Comparison of ENCODE assay signal across 8 cellular contexts in the genomic region with DNA sequence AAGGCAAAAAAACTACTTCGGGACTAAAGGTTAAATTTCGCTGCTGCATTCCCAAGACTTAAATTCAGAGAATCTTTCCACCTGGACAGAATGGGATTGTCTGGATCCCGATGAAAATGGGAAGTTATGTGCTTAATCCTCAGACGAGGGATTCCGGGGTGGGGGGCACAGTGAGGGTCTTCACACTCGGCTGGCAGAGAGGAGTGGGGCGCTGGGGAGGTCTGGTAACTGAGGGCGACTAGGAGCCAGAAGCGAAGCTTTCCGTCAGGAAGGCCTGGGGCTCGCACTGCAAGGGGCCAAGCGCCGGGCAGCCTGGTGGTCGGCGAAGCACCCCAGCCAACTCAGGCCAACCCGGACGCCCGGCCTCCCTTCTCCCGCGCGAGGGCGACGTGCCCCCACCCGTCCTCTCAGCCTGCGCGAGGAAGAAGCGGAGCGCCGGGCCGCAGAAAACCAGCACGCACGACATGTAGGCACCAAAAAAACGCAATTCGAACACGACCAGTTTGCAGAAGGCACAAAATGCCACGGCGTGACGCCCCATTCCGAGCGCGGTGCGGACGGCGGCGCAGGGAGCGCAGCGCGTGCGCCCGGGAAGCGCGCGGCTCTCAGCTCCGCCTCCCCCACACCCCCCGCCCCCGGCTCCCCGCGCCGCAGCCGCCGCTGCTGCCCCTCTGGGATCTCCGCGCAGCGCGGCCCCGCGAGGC.
DNase-seq lines count a peak whose midpoint lies in the region; ATAC-seq, FAIRE-seq and TF ChIP-seq lines count a peak whose summit lies in the region.

No MANE protein-coding gene starts in this region.

- peaks cover 8% of the 10 kb centered on the region for H3K9me3 Mint-ChIP-seq in activated naive CD8-positive, alpha-beta T cell treated with anti-CD3 and anti-CD28 coated beads for 36 hours

- FAIRE-seq in frontal cortex (lab: Jason Lieb, UNC) = no peak

- H3K36me3 ChIP-seq in HAP-1 (replicated peaks) (no peaks in the 10 kb centered on the region; the same call in 1 of the 2 replicates), heart left ventricle (no peaks in the 10 kb centered on the region), prostate gland (no peaks in the 10 kb centered on the region)

- peak overlapping the region; percentile 99 for H3K27ac Mint-ChIP-seq in activated naive CD8-positive, alpha-beta T cell treated with anti-CD3 and anti-CD28 coated beads for 36 hours

- DNase-seq in stimulated activated CD4-positive, alpha-beta T cell treated with anti-CD3 and anti-CD28 coated beads, Interleukin-2, amount 100 ng/mL, for 4 hours (ENCODE audit: low read depth) = peak; percentile 6
- DNase-seq in stimulated activated CD4-positive, alpha-beta T cell treated with anti-CD3 and anti-CD28 coated beads, Interleukin-4, amount 100 ng/mL, for 24 hours = no peak
- DNase-seq in HAP-1 (ENCODE audit: low spot score in 2 of 2) = no peak
- DNase-seq in activated naive CD8-positive, alpha-beta T cell treated with anti-CD3 and anti-CD28 coated beads for 36 hours = no peak
- peak in 1 of 5 donors; percentile 77 for DNase-seq in heart left ventricle
- peak; percentile 35 for DNase-seq in prostate gland (ENCODE audit: low spot score)
- no peak for DNase-seq in frontal cortex (ENCODE audit: low spot score in 2 of 2)

- intact Hi-C loops in heart left ventricle (cut with DNase I) (loop anchor here (1.0 to 10.0 kb wide), 12 partner anchors 58 to 190 kb away; a partner anchor contains a TSS), prostate gland (cut with DNase I) (loop anchor here (5.0 kb wide), 1 partner anchor 190 kb away; a partner anchor contains a TSS)

- peaks cover 33% of the 10 kb centered on the region for H3K4me1 ChIP-seq in HAP-1
- H3K4me1 ChIP-seq in heart left ventricle = peaks cover 0 to 18% (median 11%) of the 10 kb centered on the region in 12 donors
- H3K4me1 ChIP-seq in prostate gland (replicated peaks) = no peaks in the 10 kb centered on the region

- peak; percentile 35 to 92 (median 64) for ATAC-seq in heart left ventricle

- H3K4me3 ChIP-seq in HAP-1 (peak overlapping the region; percentile 69), heart left ventricle (peak overlapping the region; percentile 66 to 95 (median 82)), prostate gland (peak overlapping the region; percentile 70 to 84)

- peaks cover 47% of the 10 kb centered on the region for H3K4me1 Mint-ChIP-seq in activated naive CD8-positive, alpha-beta T cell treated with anti-CD3 and anti-CD28 coated beads for 36 hours

- H3K27me3 ChIP-seq in HAP-1 (ENCODE audit: low read depth) (no peaks in the 10 kb centered on the region), heart left ventricle (no peaks in the 10 kb centered on the region), prostate gland (replicated peaks; ENCODE audit: insufficient read depth) (no peaks in the 10 kb centered on the region)

- peak overlapping the region; percentile 68 to 95 (median 88) for H3K27ac ChIP-seq in heart left ventricle
- H3K27ac ChIP-seq in prostate gland = peak overlapping the region; percentile 80 to 81

- H3K36me3 Mint-ChIP-seq in activated naive CD8-positive, alpha-beta T cell treated with anti-CD3 and anti-CD28 coated beads for 36 hours = peaks cover 25% of the 10 kb centered on the region

- TF ChIP-seq POLR2A in heart left ventricle (IDR thresholded peaks at IDR 0.05) (peak in 1 of 2 donors; percentile 16), prostate gland (IDR thresholded peaks at IDR 0.05) (no peak)

- H3K9me3 ChIP-seq in HAP-1 (peaks cover 5% of the 10 kb centered on the region; the same call in 1 of the 2 replicates), heart left ventricle (no peaks in the 10 kb centered on the region), prostate gland (no peaks in the 10 kb centered on the region)

- peak overlapping the region; percentile 94 for H3K4me3 Mint-ChIP-seq in activated naive CD8-positive, alpha-beta T cell treated with anti-CD3 and anti-CD28 coated beads for 36 hours

- peak; percentile 27; the same call in 1 of the 2 replicates for TF ChIP-seq CTCF in LNCAP (IDR thresholded peaks at IDR 0.05)
- peak in 6 of 12 donors; percentile 17 to 57 (median 44) for TF ChIP-seq CTCF in heart left ventricle (IDR thresholded peaks at IDR 0.05)
- peak in 2 of 4 experiments; percentile 9 to 12 for TF ChIP-seq CTCF in prostate gland (IDR thresholded peaks at IDR 0.05)

- no peaks in the 10 kb centered on the region for H3K27me3 Mint-ChIP-seq in activated naive CD8-positive, alpha-beta T cell treated with anti-CD3 and anti-CD28 coated beads for 36 hours

- WGBS in heart left ventricle, 4 donors = 0 to 1% (median 1%) methylated on average over 15 to 64 of the region's 67 CpGs
- WGBS in prostate gland = under 1% methylated on average over 51 of the region's 67 CpGs

- in situ Hi-C loops in HAP-1 (cut with MboI; ENCODE audit: low sequenced_read_pairs) = no loop called here

Comparison
In these comparisons a context has a peak if more than half of its experiments do, and no peak if none do; other contexts are left out.
1. DNase-seq: peak in stimulated activated CD4-positive, alpha-beta T cell treated with anti-CD3 and anti-CD28 coated beads, Interleukin-2, amount 100 ng/mL, for 4 hours (single experiment) and prostate gland (single experiment); none in stimulated activated CD4-positive, alpha-beta T cell treated with anti-CD3 and anti-CD28 coated beads, Interleukin-4, amount 100 ng/mL, for 24 hours (single experiment), HAP-1 (0 of 2), activated naive CD8-positive, alpha-beta T cell treated with anti-CD3 and anti-CD28 coated beads for 36 hours (single experiment) and frontal cortex (0 of 2).
2. Peak in every context shown above with its lines, with median percentiles within 50 percentile points of each other: H3K4me3 ChIP-seq.